Comparison of ENCODE assay signal across 16 cellular contexts in the genomic region with DNA sequence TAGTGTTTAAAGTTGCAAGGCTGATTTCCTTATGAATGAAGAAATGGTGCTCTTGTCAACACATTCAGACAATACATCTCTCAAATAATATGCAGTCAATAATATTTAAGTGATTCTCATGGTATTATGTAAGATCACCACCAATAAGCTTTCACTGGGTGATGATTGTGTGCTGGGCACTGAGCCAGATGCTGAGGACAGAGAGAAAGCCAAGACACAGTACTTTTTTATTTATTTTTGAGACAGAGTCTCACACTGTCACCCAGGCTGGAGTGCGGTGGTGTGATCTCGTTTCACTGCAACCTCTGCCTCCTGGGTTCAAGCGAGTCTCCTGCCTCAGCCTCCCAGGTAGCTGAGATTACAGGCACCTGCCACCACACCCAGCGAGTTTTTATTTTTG.
DNase-seq lines count a peak whose midpoint lies in the region; ATAC-seq and TF ChIP-seq lines count a peak whose summit lies in the region.
"Had no signal": no experiment of that assay in that cellular context is flagged by ENCODE, and none has a peak within 500 bp of the region (broad histone marks: within the 10 kb centered on the region; RNA-seq: fewer than 3 reads in every experiment).

No MANE protein-coding gene starts in this region.

- no peak for TF ChIP-seq POLR2A in Peyer's patch (IDR thresholded peaks at IDR 0.05)

- no peak overlapping the region for H3K27ac ChIP-seq in Peyer's patch

- ATAC-seq in GM19351 (IDR thresholded peaks at IDR 0.05; ENCODE audit: unreplicated experiment) = no peak
- ATAC-seq: CD8-positive, alpha-beta T cell; T-helper 17 cell had no signal

- H3K27me3 ChIP-seq in Peyer's patch = no peaks in the 10 kb centered on the region
- H3K27me3 ChIP-seq: BE2C had no signal

- no peaks in the 10 kb centered on the region for H3K4me1 ChIP-seq in Peyer's patch
- H3K4me1 ChIP-seq: BE2C had no signal

- H3K4me3 ChIP-seq in Peyer's patch = no peak overlapping the region

- no peaks in the 10 kb centered on the region for H3K9me3 ChIP-seq in Peyer's patch
- H3K9me3 ChIP-seq: BE2C had no signal

- no peaks in the 10 kb centered on the region for H3K36me3 ChIP-seq in Peyer's patch
- H3K36me3 ChIP-seq: BE2C had no signal

- no peak for TF ChIP-seq CTCF in Peyer's patch (IDR thresholded peaks at IDR 0.05)

- DNase-seq in COR-L47 (lab: John Stamatoyannopoulos, UW) (peak; percentile 69), NCI-H1092 (lab: John Stamatoyannopoulos, UW) (peak; percentile 9), NCI-H748 treated with DMSO at 0.1 percent for 48 hours (lab: John Stamatoyannopoulos, UW) (peak; percentile 56), medulla oblongata (ENCODE audit: extremely low spot score) (peak; percentile 12), SIG-M5 (lab: John Stamatoyannopoulos, UW) (no peak), Peyer's patch (no peak)
- DNase-seq in activated effector memory CD4-positive, alpha-beta T cell treated with anti-CD3 and anti-CD28 coated beads, Interleukin-2, amount 50 U/mL, for 16 hours = no peak
- DNase-seq: BE2C; CD8-positive, alpha-beta T cell; DMS 273 treated with DMSO at 0.1 percent for 48 hours; H9; NCI-H187; NCI-H526; Right ventricle myocardium superior; T-helper 17 cell had no signal

Comparison
In these comparisons a context has a peak if more than half of its experiments do, and no peak if none do; other contexts are left out.
1. DNase-seq: peak in COR-L47 (single experiment), NCI-H1092 (single experiment), NCI-H748 treated with DMSO at 0.1 percent for 48 hours (single experiment) and medulla oblongata (single experiment); none in SIG-M5 (single experiment), activated effector memory CD4-positive, alpha-beta T cell treated with anti-CD3 and anti-CD28 coated beads, Interleukin-2, amount 50 U/mL, for 16 hours (single experiment) and Peyer's patch (0 of 3).